In the genomic region with DNA sequence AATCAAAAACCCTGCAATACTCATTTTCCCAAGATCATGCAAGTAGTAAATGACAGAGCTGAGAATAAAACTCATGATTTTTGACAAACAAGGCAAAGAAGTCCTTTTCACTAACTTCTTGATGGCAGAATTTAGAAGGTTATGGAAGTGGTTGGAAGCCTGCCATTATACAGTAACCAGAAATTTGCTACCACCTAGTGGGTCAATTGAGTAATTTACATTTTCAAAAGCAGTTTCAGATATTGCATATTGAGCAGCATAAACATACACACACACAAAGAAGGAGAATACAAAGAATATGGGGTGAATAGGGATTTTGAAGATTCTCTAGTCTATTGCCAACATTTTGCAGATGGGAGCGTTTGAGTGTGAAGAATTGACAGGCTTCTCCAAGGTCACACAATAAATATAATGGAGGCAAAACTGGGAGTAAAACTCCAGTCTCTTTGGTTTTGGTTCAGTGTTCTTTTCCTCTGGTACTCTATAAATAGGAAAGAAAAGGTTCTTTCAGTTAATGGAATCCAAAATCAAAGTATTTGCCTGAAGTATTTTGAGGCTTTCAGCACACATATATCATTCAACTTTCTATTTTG, we compare ENCODE assay signal across 8 cellular contexts.
DNase-seq lines count a peak whose midpoint lies in the region; ATAC-seq and TF ChIP-seq lines count a peak whose summit lies in the region.

No MANE protein-coding gene starts in this region.

- peaks cover 14% of the 10 kb centered on the region for H3F3A ChIP-seq in smooth muscle cell (ENCODE audit: low read depth)

- no peaks in the 10 kb centered on the region for H3K4me1 ChIP-seq in smooth muscle cell (ENCODE audit: low read depth)

- no peak overlapping the region for H3K27ac ChIP-seq in smooth muscle cell (ENCODE audit: low read depth)

- H3K79me2 ChIP-seq in smooth muscle cell (ENCODE audit: low read depth) = no peaks in the 10 kb centered on the region

- no peak overlapping the region for H3K9ac ChIP-seq in smooth muscle cell (ENCODE audit: low read depth)

- peak; percentile 3 for DNase-seq in DMS79 (lab: John Stamatoyannopoulos, UW)
- peak; percentile 44 for DNase-seq in SKM-1 (lab: John Stamatoyannopoulos, UW; ENCODE audit: unreplicated experiment)
- DNase-seq in foreskin melanocyte = peak; percentile 49
- no peak for DNase-seq in smooth muscle cell (lab: John Stamatoyannopoulos, UW; ENCODE audit: unreplicated experiment)
- no peak for DNase-seq in activated gamma-delta T cell (lab: John Stamatoyannopoulos, UW)
- no peak for DNase-seq in ureter (ENCODE audit: low spot score)

- H4K20me1 ChIP-seq in smooth muscle cell (ENCODE audit: low read depth) = no peaks in the 10 kb centered on the region

- TF ChIP-seq CTCF in LNCAP (IDR thresholded peaks at IDR 0.05) = peak; percentile 64
- TF ChIP-seq CTCF in smooth muscle cell (IDR thresholded peaks at IDR 0.05; ENCODE audit: borderline replicate concordance, insufficient read depth, poor library complexity, severe bottlenecking) = peak; percentile 69

- no peaks in the 10 kb centered on the region for H3K36me3 ChIP-seq in smooth muscle cell (ENCODE audit: low read depth)

- H3K4me3 ChIP-seq in smooth muscle cell = no peak overlapping the region

- peak; percentile 53 for ATAC-seq in GM21423 (IDR thresholded peaks at IDR 0.05; ENCODE audit: unreplicated experiment)

- no peak overlapping the region for H3K4me2 ChIP-seq in smooth muscle cell

- no peaks in the 10 kb centered on the region for H3K9me3 ChIP-seq in smooth muscle cell (replicated peaks; ENCODE audit: low read depth)

- H2AFZ ChIP-seq in smooth muscle cell (ENCODE audit: low read depth) = no peak overlapping the region

- WGBS in smooth muscle cell (ENCODE audit: low lambda C conversion rate) = 50% methylated on average over 1 of the region's 1 CpG

- H3K27me3 ChIP-seq in smooth muscle cell (ENCODE audit: low read depth) = no peaks in the 10 kb centered on the region

Comparison
In these comparisons a context has a peak if more than half of its experiments do, and no peak if none do; other contexts are left out.
1. DNase-seq: peak in DMS79 (single experiment), SKM-1 (single experiment) and foreskin melanocyte (single experiment); none in smooth muscle cell (single experiment), activated gamma-delta T cell (single experiment) and ureter (single experiment).